22 cellular contexts compared by ENCODE assay signal in the genomic region with DNA sequence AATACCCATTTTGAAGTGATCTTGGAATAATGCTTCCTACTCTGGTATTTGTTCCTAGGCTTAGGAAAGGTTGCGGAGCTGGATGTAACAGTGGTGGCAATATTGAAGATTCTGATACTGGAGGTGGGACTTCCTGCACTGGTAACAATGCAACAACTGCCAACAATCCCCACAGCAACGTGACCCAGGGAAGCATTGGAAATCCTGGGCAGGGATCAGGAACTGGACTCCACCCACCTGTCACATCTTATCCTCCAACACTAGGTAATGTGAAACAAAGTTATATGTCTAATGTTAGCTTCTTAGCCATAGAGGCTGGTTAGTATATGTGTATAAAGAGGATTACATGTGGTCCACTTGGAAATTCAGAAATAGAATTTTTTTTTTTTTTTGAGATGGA.
"Had no signal": no experiment of that assay in that cellular context is flagged by ENCODE, and none has a peak within 500 bp of the region (broad histone marks: within the 10 kb centered on the region; RNA-seq: fewer than 3 reads in every experiment).

No MANE protein-coding gene starts in this region.

- H3K9me3 Mint-ChIP-seq: activated CD4-positive, alpha-beta memory T cell treated with anti-CD3 and anti-CD28 coated beads, Interleukin-2, amount 10 ng/mL, durations not matched to agents 7 days and 5 days; activated naive CD4-positive, alpha-beta T cell treated with anti-CD3 and anti-CD28 coated beads, Interleukin-2, amount 10 ng/mL, durations not matched to agents 7 days and 5 days; activated naive CD8-positive, alpha-beta T cell treated with anti-CD3 and anti-CD28 coated beads for 36 hours; activated T-cell treated with anti-CD3 and anti-CD28 coated beads, Interleukin-2, amount 50 U/mL, for 72 hours; activated T-helper 2 cell treated with anti-CD3 and anti-CD28 coated beads, Interferon-gamma antibody, Interleukin-2, Interleukin-4, amounts not matched to agents 10 μg/mL and 5 μg/mL and 100 μg/mL, durations not matched to agents 14 hours and 24 hours and 36 hours; T-cell had no signal

- H3K27me3 ChIP-seq: brain microvascular endothelial cell, cardiac muscle cell had no signal

- H3K4me3 Mint-ChIP-seq: activated CD4-positive, alpha-beta memory T cell treated with anti-CD3 and anti-CD28 coated beads, Interleukin-2, amount 10 ng/mL, durations not matched to agents 7 days and 5 days; activated CD4-positive, alpha-beta T cell treated with anti-CD3 and anti-CD28 coated beads for 36 hours; activated naive CD4-positive, alpha-beta T cell treated with anti-CD3 and anti-CD28 coated beads, Interleukin-2, amount 10 ng/mL, durations not matched to agents 7 days and 5 days; activated naive CD8-positive, alpha-beta T cell treated with anti-CD3 and anti-CD28 coated beads for 36 hours; activated T-cell treated with anti-CD3 and anti-CD28 coated beads, Interleukin-2, amount 50 U/mL, for 72 hours; T-cell had no signal

- H3K4me3 ChIP-seq: cardiac muscle cell had no signal

- H3K27ac ChIP-seq: brain microvascular endothelial cell, cardiac muscle cell had no signal

- H3K4me1 Mint-ChIP-seq: activated naive CD4-positive, alpha-beta T cell treated with anti-CD3 and anti-CD28 coated beads, Interleukin-2, amount 10 ng/mL, durations not matched to agents 7 days and 5 days had no signal

- H3K27ac Mint-ChIP-seq: activated CD4-positive, alpha-beta memory T cell treated with anti-CD3 and anti-CD28 coated beads, Interleukin-2, amount 10 ng/mL, durations not matched to agents 7 days and 5 days; activated CD4-positive, alpha-beta T cell treated with anti-CD3 and anti-CD28 coated beads for 36 hours; activated naive CD4-positive, alpha-beta T cell treated with anti-CD3 and anti-CD28 coated beads, Interleukin-2, amount 10 ng/mL, durations not matched to agents 7 days and 5 days; activated naive CD8-positive, alpha-beta T cell treated with anti-CD3 and anti-CD28 coated beads for 36 hours; activated T-cell treated with anti-CD3 and anti-CD28 coated beads, Interleukin-2, amount 50 U/mL, for 72 hours; activated T-helper 2 cell treated with anti-CD3 and anti-CD28 coated beads, Interferon-gamma antibody, Interleukin-2, Interleukin-4, amounts not matched to agents 10 μg/mL and 5 μg/mL and 100 μg/mL, durations not matched to agents 14 hours and 24 hours and 36 hours; T-cell had no signal

- DNase-seq: activated CD4-positive, alpha-beta memory T cell treated with anti-CD3 and anti-CD28 coated beads, Interleukin-2, amount 10 ng/mL, durations not matched to agents 7 days and 5 days; activated CD4-positive, alpha-beta T cell treated with anti-CD3 and anti-CD28 coated beads for 36 hours; activated CD4-positive, alpha-beta T cell treated with anti-CD3 and anti-CD28 coated beads, Interleukin-2, amount 50 U/mL, for 1 hour; activated CD8-positive, alpha-beta memory T cell treated with anti-CD3 and anti-CD28 coated beads, Interleukin-2, amount 50 U/mL, for 4 hours; activated gamma-delta T cell treated with Interleukin-2 at 50 U/mL for 16 hours; activated naive CD4-positive, alpha-beta T cell treated with anti-CD3 and anti-CD28 coated beads, Interleukin-2, amount 10 ng/mL, durations not matched to agents 7 days and 5 days; activated naive CD8-positive, alpha-beta T cell treated with anti-CD3 and anti-CD28 coated beads for 36 hours; activated T-cell treated with anti-CD3 and anti-CD28 coated beads, Interleukin-2, amount 50 U/mL, for 72 hours; brain microvascular endothelial cell; KG1; NCI-H1048; NCI-H2029; NCI-H2107; NCI-H2171 treated with DMSO at 0.1 percent for 48 hours; NCI-H226; NCI-H526; SHP77 treated with DMSO at 0.1 percent for 48 hours; T-cell; T-helper 2 cell; T1000 had no signal

- ATAC-seq: activated CD4-positive, alpha-beta T cell treated with anti-CD3 and anti-CD28 coated beads for 36 hours; activated T-cell treated with anti-CD3 and anti-CD28 coated beads, Interleukin-2, amount 50 U/mL, for 72 hours; T-cell had no signal

- H3K27me3 Mint-ChIP-seq: activated CD4-positive, alpha-beta memory T cell treated with anti-CD3 and anti-CD28 coated beads, Interleukin-2, amount 10 ng/mL, durations not matched to agents 7 days and 5 days; activated CD4-positive, alpha-beta T cell treated with anti-CD3 and anti-CD28 coated beads for 36 hours; activated naive CD4-positive, alpha-beta T cell treated with anti-CD3 and anti-CD28 coated beads, Interleukin-2, amount 10 ng/mL, durations not matched to agents 7 days and 5 days; activated naive CD8-positive, alpha-beta T cell treated with anti-CD3 and anti-CD28 coated beads for 36 hours; T-cell had no signal
